In the genomic region with DNA sequence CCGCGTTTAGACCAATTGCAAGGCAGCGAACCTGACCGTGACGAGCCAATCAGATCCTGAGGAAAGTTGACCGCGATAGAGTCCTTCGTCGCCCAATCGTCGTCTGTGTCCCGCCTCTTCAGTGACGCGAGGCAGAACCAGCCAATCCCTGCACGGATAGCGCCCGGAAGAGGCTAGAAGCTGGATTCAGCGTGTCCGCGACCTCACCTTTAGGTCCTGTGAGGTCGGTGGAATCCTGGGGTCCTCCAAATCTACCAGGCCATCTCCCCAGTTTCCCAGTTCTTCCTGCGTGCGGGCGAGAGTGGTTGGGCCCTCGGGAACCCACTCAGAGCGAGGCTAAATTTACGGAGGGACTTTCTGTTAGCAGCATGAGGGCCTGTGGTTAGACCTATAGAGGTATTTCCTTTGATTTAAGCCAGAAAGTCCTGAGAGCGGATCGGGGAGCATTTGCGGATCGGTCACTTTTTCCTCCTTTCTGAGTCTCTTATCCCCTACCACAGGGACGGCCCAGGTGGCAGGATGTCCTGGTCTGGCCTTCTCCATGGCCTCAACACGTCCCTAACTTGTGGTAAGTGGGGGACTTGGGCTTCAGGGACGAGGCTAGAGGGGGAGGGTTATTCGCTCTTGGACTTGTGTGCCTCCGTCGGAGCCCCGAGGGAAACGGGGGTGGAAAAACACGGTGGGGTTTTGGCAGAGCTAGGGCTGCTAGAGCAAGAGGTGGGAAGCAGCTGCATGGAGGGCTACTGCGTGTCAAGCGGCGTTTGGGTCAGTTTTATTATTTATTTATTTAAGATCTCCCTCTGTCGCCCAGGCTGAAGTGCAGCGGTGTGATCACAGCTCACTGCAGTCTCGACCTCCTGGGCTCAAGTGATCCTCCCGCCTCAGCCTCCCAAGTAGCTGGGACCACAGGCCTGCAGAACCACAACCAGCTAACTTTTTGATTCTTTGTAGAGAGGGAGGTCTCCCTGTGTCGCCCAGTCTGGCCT, we compare ENCODE assay signal across 8 cellular contexts. TPM values are rescaled to one million over a fixed set of nuclear protein-coding genes. Genes with fewer than 3 reads are reported as not detected.
DNase-seq lines count a peak whose midpoint lies in the region; ATAC-seq and TF ChIP-seq lines count a peak whose summit lies in the region.

Gene MRPS12 (plus strand): TSS at position 169 of the 986 bp plus-strand sequence. CDS start 351 bp downstream, at position 520.

- peak; percentile 88 for ATAC-seq in HG03432 (IDR thresholded peaks at IDR 0.05; ENCODE audit: unreplicated experiment)

- intact Hi-C loops in lower leg skin (cut with DNase I; ENCODE audit: low total_unique reads) = no loop called here

- peak within 1 kb of the TSS; percentile 98 for H3K4me3 ChIP-seq in ectodermal cell (ENCODE audit: insufficient read depth, low read depth, low read length)
- H3K4me3 ChIP-seq in lower leg skin (ENCODE audit: low read depth, poor library complexity, severe bottlenecking) = peak within 1 kb of the TSS; percentile 66

- peaks cover 15% of the 10 kb centered on the region for H3K36me3 ChIP-seq in ectodermal cell (ENCODE audit: control insufficient read depth, insufficient read depth, low read length)

- TF ChIP-seq POLR2A in GM19193 (IDR thresholded peaks at IDR 0.05; ENCODE audit: extremely low read depth, insufficient read depth, insufficient read length) (peak; percentile 93), lower leg skin (IDR thresholded peaks at IDR 0.05) (no peak)

- DNase-seq in C1 segment of cervical spinal cord (lab: John Stamatoyannopoulos, UW) (peak in 9 of 14 donors; percentile 88 to 100 (median 98)), NCI-H524 (lab: John Stamatoyannopoulos, UW) (peak; percentile 100), lower leg skin (ENCODE audit: low spot score in 2 of 2) (peak; percentile 99 to 100)
- peak; percentile 99 for DNase-seq in activated CD4-positive, alpha-beta T cell treated with anti-CD3 and anti-CD28 coated beads for 48 hours
- peak; percentile 94 to 95 (median 95) for DNase-seq in stimulated activated CD4-positive, alpha-beta T cell treated with anti-CD3 and anti-CD28 coated beads, TNF-alpha, amount 100 ng/mL, for 1 hour (ENCODE audit: low read depth in 3 of 3, low spot score in 1 of 3)

- 6 to 7% methylated on average over 48 of the region's 48 CpGs for WGBS in ectodermal cell, 2 experiments
- 6% methylated on average over 46 to 48 of the region's 48 CpGs for WGBS in lower leg skin, 2 donors

- TF ChIP-seq CTCF in lower leg skin (IDR thresholded peaks at IDR 0.05) = no peak

- no peaks in the 10 kb centered on the region for H3K9me3 ChIP-seq in ectodermal cell (ENCODE audit: control insufficient read depth, low read length)

- H3K4me1 ChIP-seq in ectodermal cell (ENCODE audit: control insufficient read depth, insufficient read depth, low read length) = no peaks in the 10 kb centered on the region

- H3K27me3 ChIP-seq in ectodermal cell (ENCODE audit: control insufficient read depth, insufficient read depth, low read length, poor library complexity, severe bottlenecking) = no peaks in the 10 kb centered on the region

- H3K27ac ChIP-seq in ectodermal cell (ENCODE audit: insufficient read depth, low read depth, low read length, poor library complexity, severe bottlenecking) = peak within 1 kb of the TSS; percentile 95

RNA-seq across cellular contexts. Expression of gene MRPS12, which starts in this region (rescaled TPM):
- polyA plus RNA-seq in ectodermal cell (2013, experiment 1 of 4) = 33.1 TPM
- polyA plus RNA-seq in ectodermal cell (2013, experiment 2 of 4) = 36.5 TPM
- polyA plus RNA-seq in ectodermal cell (2013, experiment 3 of 4) = 34.0 TPM
- 36.8 TPM for polyA plus RNA-seq in ectodermal cell (2013, experiment 4 of 4)
- 10 to 100 TPM; 26.8 to 31.8 (median 30.0) TPM for total RNA-seq in lower leg skin

Comparison
In these comparisons a context has a peak if more than half of its experiments do, and no peak if none do; other contexts are left out.
1. Peak in every context shown above with its lines: DNase-seq, ATAC-seq, H3K4me3 ChIP-seq and H3K27ac ChIP-seq.